1 cellular context compared by ENCODE assay signal in the genomic region with DNA sequence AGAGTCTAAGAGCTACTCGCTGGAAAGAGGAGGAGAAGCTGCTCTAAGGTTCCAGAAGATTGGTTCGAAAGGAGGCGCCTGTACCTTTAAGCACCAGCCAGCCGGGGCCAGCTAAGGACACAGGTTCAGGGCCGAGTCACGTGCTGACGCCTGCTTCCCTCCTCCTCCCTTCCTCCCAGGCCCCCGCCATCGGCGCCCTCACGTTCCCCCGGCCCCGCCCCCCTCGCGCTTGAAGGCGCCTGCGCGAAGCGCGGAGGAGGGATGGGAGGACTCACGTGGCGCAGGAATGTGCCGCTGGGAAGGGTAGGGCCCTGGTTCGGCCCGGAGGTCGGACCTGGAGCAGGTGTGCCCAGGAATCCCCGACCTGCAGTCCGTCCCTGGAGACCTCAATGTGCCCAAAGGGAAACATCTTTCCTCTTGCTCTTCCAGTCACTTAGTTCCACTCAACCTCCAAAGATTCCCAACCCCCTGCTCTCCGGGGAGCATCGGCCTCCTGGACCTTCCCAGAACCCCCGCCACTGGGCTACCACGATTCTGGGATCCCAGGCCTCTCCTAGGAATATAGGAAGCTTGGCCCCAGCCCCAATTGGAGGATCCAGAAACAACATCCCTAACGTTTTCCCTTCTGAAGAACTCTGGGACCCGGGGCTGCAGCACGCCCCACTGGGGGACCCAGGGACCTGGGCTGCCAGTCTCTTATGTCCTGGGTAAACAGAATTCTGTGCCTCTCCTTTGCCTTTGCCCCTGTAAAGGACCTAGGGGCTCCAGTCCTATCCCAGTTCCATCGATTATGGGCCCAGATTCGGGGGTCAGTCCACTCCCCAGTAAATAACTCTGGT.
TF ChIP-seq lines count a peak whose summit lies in the region.

No MANE protein-coding gene starts in this region.

TF ChIP-seq in HepG2, 621 proteins besides CTCF, POLR2A, EP300 and RAD21 (continued from another document and continues in another):
- TF ChIP-seq ZNF446 (CRISPR knock-in tag; IDR thresholded peaks at IDR 0.05), result no peak
- TF ChIP-seq FOXK1 (CRISPR knock-in tag; IDR thresholded peaks at IDR 0.05; ENCODE audit: borderline replicate concordance, low read depth), result peak; percentile 70; the same call in 1 of the 2 replicates
- no peak for TF ChIP-seq TCF12 (IDR thresholded peaks at IDR 0.05)
- no peak for TF ChIP-seq TCF12 (CRISPR knock-in tag; IDR thresholded peaks at IDR 0.05)
- no peak for TF ChIP-seq KAT2B (IDR thresholded peaks at IDR 0.05; ENCODE audit: borderline replicate concordance, low read depth, low read length)
- TF ChIP-seq ZBTB38 (CRISPR knock-in tag; IDR thresholded peaks at IDR 0.05), result no peak
- TF ChIP-seq STAT5B (CRISPR knock-in tag; IDR thresholded peaks at IDR 0.05), result no peak
- peak; percentile 19; the same call in 1 of the 2 replicates for TF ChIP-seq FOXA3 (CRISPR knock-in tag; IDR thresholded peaks at IDR 0.05)
- no peak for TF ChIP-seq ZNF572 (CRISPR knock-in tag; IDR thresholded peaks at IDR 0.05)
- TF ChIP-seq, protein P1, sequence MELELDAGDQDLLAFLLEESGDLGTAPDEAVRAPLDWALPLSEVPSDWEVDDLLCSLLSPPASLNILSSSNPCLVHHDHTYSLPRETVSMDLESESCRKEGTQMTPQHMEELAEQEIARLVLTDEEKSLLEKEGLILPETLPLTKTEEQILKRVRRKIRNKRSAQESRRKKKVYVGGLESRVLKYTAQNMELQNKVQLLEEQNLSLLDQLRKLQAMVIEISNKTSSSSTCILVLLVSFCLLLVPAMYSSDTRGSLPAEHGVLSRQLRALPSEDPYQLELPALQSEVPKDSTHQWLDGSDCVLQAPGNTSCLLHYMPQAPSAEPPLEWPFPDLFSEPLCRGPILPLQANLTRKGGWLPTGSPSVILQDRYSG (CRISPR knock-in tag; IDR thresholded peaks at IDR 0.05), result no peak
- no peak for TF ChIP-seq IRX3 (CRISPR knock-in tag; IDR thresholded peaks at IDR 0.05; ENCODE audit: borderline replicate concordance, low read depth)
- no peak for TF ChIP-seq ZNF354B (CRISPR knock-in tag; IDR thresholded peaks at IDR 0.05)
- peak; percentile 81; the same call in 1 of the 3 replicates for TF ChIP-seq MXI1 (IDR thresholded peaks at IDR 0.05; ENCODE audit: borderline replicate concordance, low read depth, low read length)
- no peak for TF ChIP-seq DNMT3B (CRISPR knock-in tag; conservative IDR thresholded peaks at IDR 0.05)
- no peak for TF ChIP-seq ZNF260 (CRISPR knock-in tag; IDR thresholded peaks at IDR 0.05; ENCODE audit: borderline replicate concordance, low read depth)
- no peak for TF ChIP-seq GZF1 (CRISPR knock-in tag; IDR thresholded peaks at IDR 0.05)
- no peak for TF ChIP-seq ASH2L (IDR thresholded peaks at IDR 0.05; ENCODE audit: insufficient read length, low read depth, low read length)
- no peak for TF ChIP-seq ZNF234 (CRISPR knock-in tag; conservative IDR thresholded peaks at IDR 0.05)
- no peak for TF ChIP-seq SRSF1 (optimal IDR thresholded peaks at IDR 0.05; ENCODE audit: low read depth, low read length)
- TF ChIP-seq ZNF33A (CRISPR knock-in tag; IDR thresholded peaks at IDR 0.05; ENCODE audit: borderline replicate concordance), result no peak
- peak; percentile 60 for TF ChIP-seq HNRNPLL (IDR thresholded peaks at IDR 0.05; ENCODE audit: low read depth, low read length, poor library complexity, severe bottlenecking)
- TF ChIP-seq PHF20 (CRISPR knock-in tag; IDR thresholded peaks at IDR 0.05), result no peak
- TF ChIP-seq NR2F2 (IDR thresholded peaks at IDR 0.05; ENCODE audit: borderline replicate concordance, low read depth), result no peak
- TF ChIP-seq, protein P2, sequence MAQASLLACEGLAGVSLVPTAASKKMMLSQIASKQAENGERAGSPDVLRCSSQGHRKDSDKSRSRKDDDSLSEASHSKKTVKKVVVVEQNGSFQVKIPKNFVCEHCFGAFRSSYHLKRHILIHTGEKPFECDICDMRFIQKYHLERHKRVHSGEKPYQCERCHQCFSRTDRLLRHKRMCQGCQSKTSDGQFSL (CRISPR knock-in tag; IDR thresholded peaks at IDR 0.05), result no peak
- TF ChIP-seq ZNF350 (CRISPR knock-in tag; IDR thresholded peaks at IDR 0.05; ENCODE audit: borderline replicate concordance, low read depth), result peak; percentile 35; the same call in 1 of the 2 replicates
- no peak for TF ChIP-seq ZSCAN12 (CRISPR knock-in tag; IDR thresholded peaks at IDR 0.05)
- TF ChIP-seq, protein P3, sequence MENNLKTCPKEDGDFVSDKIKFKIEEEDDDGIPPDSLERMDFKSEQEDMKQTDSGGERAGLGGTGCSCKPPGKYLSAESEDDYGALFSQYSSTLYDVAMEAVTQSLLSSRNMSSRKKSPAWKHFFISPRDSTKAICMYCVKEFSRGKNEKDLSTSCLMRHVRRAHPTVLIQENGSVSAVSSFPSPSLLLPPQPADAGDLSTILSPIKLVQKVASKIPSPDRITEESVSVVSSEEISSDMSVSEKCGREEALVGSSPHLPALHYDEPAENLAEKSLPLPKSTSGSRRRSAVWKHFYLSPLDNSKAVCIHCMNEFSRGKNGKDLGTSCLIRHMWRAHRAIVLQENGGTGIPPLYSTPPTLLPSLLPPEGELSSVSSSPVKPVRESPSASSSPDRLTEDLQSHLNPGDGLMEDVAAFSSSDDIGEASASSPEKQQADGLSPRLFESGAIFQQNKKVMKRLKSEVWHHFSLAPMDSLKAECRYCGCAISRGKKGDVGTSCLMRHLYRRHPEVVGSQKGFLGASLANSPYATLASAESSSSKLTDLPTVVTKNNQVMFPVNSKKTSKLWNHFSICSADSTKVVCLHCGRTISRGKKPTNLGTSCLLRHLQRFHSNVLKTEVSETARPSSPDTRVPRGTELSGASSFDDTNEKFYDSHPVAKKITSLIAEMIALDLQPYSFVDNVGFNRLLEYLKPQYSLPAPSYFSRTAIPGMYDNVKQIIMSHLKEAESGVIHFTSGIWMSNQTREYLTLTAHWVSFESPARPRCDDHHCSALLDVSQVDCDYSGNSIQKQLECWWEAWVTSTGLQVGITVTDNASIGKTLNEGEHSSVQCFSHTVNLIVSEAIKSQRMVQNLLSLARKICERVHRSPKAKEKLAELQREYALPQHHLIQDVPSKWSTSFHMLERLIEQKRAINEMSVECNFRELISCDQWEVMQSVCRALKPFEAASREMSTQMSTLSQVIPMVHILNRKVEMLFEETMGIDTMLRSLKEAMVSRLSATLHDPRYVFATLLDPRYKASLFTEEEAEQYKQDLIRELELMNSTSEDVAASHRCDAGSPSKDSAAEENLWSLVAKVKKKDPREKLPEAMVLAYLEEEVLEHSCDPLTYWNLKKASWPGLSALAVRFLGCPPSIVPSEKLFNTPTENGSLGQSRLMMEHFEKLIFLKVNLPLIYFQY (CRISPR knock-in tag; IDR thresholded peaks at IDR 0.05; ENCODE audit: borderline replicate concordance), result peak; percentile 94
- TF ChIP-seq, protein P4, sequence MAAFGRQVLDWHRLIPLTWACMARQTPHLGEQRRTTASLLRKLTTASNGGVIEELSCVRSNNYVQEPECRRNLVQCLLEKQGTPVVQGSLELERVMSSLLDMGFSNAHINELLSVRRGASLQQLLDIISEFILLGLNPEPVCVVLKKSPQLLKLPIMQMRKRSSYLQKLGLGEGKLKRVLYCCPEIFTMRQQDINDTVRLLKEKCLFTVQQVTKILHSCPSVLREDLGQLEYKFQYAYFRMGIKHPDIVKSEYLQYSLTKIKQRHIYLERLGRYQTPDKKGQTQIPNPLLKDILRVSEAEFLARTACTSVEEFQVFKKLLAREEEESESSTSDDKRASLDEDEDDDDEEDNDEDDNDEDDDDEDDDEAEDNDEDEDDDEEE (CRISPR knock-in tag; IDR thresholded peaks at IDR 0.05), result no peak
- TF ChIP-seq, protein P5, sequence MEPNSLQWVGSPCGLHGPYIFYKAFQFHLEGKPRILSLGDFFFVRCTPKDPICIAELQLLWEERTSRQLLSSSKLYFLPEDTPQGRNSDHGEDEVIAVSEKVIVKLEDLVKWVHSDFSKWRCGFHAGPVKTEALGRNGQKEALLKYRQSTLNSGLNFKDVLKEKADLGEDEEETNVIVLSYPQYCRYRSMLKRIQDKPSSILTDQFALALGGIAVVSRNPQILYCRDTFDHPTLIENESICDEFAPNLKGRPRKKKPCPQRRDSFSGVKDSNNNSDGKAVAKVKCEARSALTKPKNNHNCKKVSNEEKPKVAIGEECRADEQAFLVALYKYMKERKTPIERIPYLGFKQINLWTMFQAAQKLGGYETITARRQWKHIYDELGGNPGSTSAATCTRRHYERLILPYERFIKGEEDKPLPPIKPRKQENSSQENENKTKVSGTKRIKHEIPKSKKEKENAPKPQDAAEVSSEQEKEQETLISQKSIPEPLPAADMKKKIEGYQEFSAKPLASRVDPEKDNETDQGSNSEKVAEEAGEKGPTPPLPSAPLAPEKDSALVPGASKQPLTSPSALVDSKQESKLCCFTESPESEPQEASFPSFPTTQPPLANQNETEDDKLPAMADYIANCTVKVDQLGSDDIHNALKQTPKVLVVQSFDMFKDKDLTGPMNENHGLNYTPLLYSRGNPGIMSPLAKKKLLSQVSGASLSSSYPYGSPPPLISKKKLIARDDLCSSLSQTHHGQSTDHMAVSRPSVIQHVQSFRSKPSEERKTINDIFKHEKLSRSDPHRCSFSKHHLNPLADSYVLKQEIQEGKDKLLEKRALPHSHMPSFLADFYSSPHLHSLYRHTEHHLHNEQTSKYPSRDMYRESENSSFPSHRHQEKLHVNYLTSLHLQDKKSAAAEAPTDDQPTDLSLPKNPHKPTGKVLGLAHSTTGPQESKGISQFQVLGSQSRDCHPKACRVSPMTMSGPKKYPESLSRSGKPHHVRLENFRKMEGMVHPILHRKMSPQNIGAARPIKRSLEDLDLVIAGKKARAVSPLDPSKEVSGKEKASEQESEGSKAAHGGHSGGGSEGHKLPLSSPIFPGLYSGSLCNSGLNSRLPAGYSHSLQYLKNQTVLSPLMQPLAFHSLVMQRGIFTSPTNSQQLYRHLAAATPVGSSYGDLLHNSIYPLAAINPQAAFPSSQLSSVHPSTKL (CRISPR knock-in tag; IDR thresholded peaks at IDR 0.05), result peak; percentile 77
- no peak for TF ChIP-seq HHEX (CRISPR knock-in tag; IDR thresholded peaks at IDR 0.05)
- TF ChIP-seq AGO2 (optimal IDR thresholded peaks at IDR 0.05; ENCODE audit: low read depth, low read length), result peak; percentile 56
- no peak for TF ChIP-seq ZNF251 (CRISPR knock-in tag; IDR thresholded peaks at IDR 0.05)
- no peak for TF ChIP-seq SRSF9 (IDR thresholded peaks at IDR 0.05; ENCODE audit: borderline replicate concordance, insufficient read depth, low read depth, low read length, poor library complexity, severe bottlenecking)
- peak; percentile 38; the same call in 1 of the 2 replicates for TF ChIP-seq SMYD3 (CRISPR knock-in tag; IDR thresholded peaks at IDR 0.05)
- no peak; the same call in 1 of the 2 replicates for TF ChIP-seq PPARG (CRISPR knock-in tag; conservative IDR thresholded peaks at IDR 0.05)
- TF ChIP-seq, protein P6, sequence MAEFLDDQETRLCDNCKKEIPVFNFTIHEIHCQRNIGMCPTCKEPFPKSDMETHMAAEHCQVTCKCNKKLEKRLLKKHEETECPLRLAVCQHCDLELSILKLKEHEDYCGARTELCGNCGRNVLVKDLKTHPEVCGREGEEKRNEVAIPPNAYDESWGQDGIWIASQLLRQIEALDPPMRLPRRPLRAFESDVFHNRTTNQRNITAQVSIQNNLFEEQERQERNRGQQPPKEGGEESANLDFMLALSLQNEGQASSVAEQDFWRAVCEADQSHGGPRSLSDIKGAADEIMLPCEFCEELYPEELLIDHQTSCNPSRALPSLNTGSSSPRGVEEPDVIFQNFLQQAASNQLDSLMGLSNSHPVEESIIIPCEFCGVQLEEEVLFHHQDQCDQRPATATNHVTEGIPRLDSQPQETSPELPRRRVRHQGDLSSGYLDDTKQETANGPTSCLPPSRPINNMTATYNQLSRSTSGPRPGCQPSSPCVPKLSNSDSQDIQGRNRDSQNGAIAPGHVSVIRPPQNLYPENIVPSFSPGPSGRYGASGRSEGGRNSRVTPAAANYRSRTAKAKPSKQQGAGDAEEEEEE (CRISPR knock-in tag; IDR thresholded peaks at IDR 0.05; ENCODE audit: borderline replicate concordance), result no peak
- 0 out of 2 replicates have a peak, but pooled peaks have one; percentile 62 for TF ChIP-seq ZNF430 (CRISPR knock-in tag; IDR thresholded peaks at IDR 0.05)
- TF ChIP-seq, protein P7, sequence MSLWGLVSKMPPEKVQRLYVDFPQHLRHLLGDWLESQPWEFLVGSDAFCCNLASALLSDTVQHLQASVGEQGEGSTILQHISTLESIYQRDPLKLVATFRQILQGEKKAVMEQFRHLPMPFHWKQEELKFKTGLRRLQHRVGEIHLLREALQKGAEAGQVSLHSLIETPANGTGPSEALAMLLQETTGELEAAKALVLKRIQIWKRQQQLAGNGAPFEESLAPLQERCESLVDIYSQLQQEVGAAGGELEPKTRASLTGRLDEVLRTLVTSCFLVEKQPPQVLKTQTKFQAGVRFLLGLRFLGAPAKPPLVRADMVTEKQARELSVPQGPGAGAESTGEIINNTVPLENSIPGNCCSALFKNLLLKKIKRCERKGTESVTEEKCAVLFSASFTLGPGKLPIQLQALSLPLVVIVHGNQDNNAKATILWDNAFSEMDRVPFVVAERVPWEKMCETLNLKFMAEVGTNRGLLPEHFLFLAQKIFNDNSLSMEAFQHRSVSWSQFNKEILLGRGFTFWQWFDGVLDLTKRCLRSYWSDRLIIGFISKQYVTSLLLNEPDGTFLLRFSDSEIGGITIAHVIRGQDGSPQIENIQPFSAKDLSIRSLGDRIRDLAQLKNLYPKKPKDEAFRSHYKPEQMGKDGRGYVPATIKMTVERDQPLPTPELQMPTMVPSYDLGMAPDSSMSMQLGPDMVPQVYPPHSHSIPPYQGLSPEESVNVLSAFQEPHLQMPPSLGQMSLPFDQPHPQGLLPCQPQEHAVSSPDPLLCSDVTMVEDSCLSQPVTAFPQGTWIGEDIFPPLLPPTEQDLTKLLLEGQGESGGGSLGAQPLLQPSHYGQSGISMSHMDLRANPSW (CRISPR knock-in tag; IDR thresholded peaks at IDR 0.05; ENCODE audit: borderline replicate concordance), result no peak
- 0 out of 2 replicates have a peak, but pooled peaks have one; percentile 30 for TF ChIP-seq ZNF12 (CRISPR knock-in tag; IDR thresholded peaks at IDR 0.05)
- peak; percentile 59; the same call in 1 of the 2 replicates for TF ChIP-seq ZSCAN30 (CRISPR knock-in tag; IDR thresholded peaks at IDR 0.05)
- no peak for TF ChIP-seq ZNF329 (CRISPR knock-in tag; IDR thresholded peaks at IDR 0.05; ENCODE audit: low read depth)
- peak; percentile 14; the same call in 1 of the 2 replicates for TF ChIP-seq ZKSCAN8 (CRISPR knock-in tag; IDR thresholded peaks at IDR 0.05; ENCODE audit: borderline replicate concordance)
- no peak for TF ChIP-seq ZNF652 (CRISPR knock-in tag; IDR thresholded peaks at IDR 0.05; ENCODE audit: borderline replicate concordance, low read depth)
- no peak for TF ChIP-seq ZNF83 (CRISPR knock-in tag; IDR thresholded peaks at IDR 0.05; ENCODE audit: borderline replicate concordance)
- TF ChIP-seq ZNF44 (CRISPR knock-in tag; IDR thresholded peaks at IDR 0.05), result no peak
- TF ChIP-seq PAX8 (CRISPR knock-in tag; IDR thresholded peaks at IDR 0.05; ENCODE audit: borderline replicate concordance), result no peak
- TF ChIP-seq ZNF878 (CRISPR knock-in tag; IDR thresholded peaks at IDR 0.05), result 0 out of 2 replicates have a peak, but pooled peaks have one; percentile 48
- no peak for TF ChIP-seq DPF2 (CRISPR knock-in tag; IDR thresholded peaks at IDR 0.05; ENCODE audit: borderline replicate concordance, low read depth)
- no peak for TF ChIP-seq ZNF773 (CRISPR knock-in tag; IDR thresholded peaks at IDR 0.05; ENCODE audit: borderline replicate concordance)
- no peak for TF ChIP-seq ZNF20 (CRISPR knock-in tag; IDR thresholded peaks at IDR 0.05)
- no peak for TF ChIP-seq ADNP (CRISPR knock-in tag; IDR thresholded peaks at IDR 0.05)
